8 cellular contexts compared by ENCODE assay signal in genomic region chr6:159762681-159763293, GRCh38. TPM values are rescaled to one million over a fixed set of nuclear protein-coding genes. Genes with fewer than 3 reads are reported as not detected.
A peak's percentile ranks its signal among the peaks of the same experiment; 100 is the strongest.
DNase-seq lines count a peak whose midpoint lies in the region; FAIRE-seq and TF ChIP-seq lines count a peak whose summit lies in the region.

No MANE protein-coding gene starts in this region.

- H3K4me1 ChIP-seq in Karpas-422 (ENCODE audit: low read length) (peaks cover 31% of the 10 kb centered on the region), adrenal gland (replicated peaks in 1 of 2) (peaks cover 6 to 24% of the 10 kb centered on the region in 2 donors), iPS-18a (ENCODE audit: control insufficient read depth, low read depth, low read length) (peaks cover 22% of the 10 kb centered on the region), small intestine (ENCODE audit: control insufficient read depth in 2 of 2, insufficient read depth in 1 of 2, low read depth in 1 of 2, low read length in 1 of 2) (peaks cover 0 to 5% of the 10 kb centered on the region in 2 donors)

- peak overlapping the region; percentile 95 for H3K4me2 ChIP-seq in Karpas-422 (ENCODE audit: low read depth, low read length, poor library complexity, severe bottlenecking)

- H3K9me3 ChIP-seq in Karpas-422 (ENCODE audit: low read length), result no peaks in the 10 kb centered on the region
- H3K9me3 ChIP-seq in adrenal gland (replicated peaks in 1 of 3), result no peaks in the 10 kb centered on the region
- H3K9me3 ChIP-seq in iPS-18a (ENCODE audit: control insufficient read depth, low read depth, low read length), result no peaks in the 10 kb centered on the region
- H3K9me3 ChIP-seq in small intestine (ENCODE audit: control insufficient read depth, low read depth), result no peaks in the 10 kb centered on the region

- H3K36me3 ChIP-seq in Karpas-422 (ENCODE audit: insufficient read depth, low read length) (peaks cover 49% of the 10 kb centered on the region), adrenal gland (replicated peaks in 1 of 2) (peaks cover 0 to 25% of the 10 kb centered on the region in 2 donors), iPS-18a (ENCODE audit: control insufficient read depth, low read depth, low read length) (peaks cover 48% of the 10 kb centered on the region), small intestine (ENCODE audit: control insufficient read depth in 2 of 2, insufficient read depth in 2 of 2, low read length in 2 of 2) (peaks cover 3 to 9% of the 10 kb centered on the region in 2 donors)

- FAIRE-seq in GM19239 (lab: Jason Lieb, UNC) (peak; percentile 11), small intestine (lab: Jason Lieb, UNC) (no peak)

- no peaks in the 10 kb centered on the region for H3K27me3 ChIP-seq in Karpas-422 (ENCODE audit: low read length)
- H3K27me3 ChIP-seq in adrenal gland, result no peaks in the 10 kb centered on the region
- no peaks in the 10 kb centered on the region for H3K27me3 ChIP-seq in iPS-18a (ENCODE audit: control insufficient read depth, insufficient read depth, low read length)
- no peaks in the 10 kb centered on the region for H3K27me3 ChIP-seq in small intestine (ENCODE audit: control insufficient read depth in 2 of 2, insufficient read depth in 2 of 2, low read length in 2 of 2)

- intact Hi-C loops in adrenal gland (cut with DNase I), result loop anchor here in 1 of 2 donors (10.0 kb wide), 1 partner anchor 68 kb away; the partner anchor contains the start of gene SOD2

- DNase-seq in AG09309 (ENCODE audit: low read depth) (no peak), GM19239 (ENCODE audit: insufficient read length, low spot score) (peak; percentile 6), Karpas-422 (no peak), adrenal gland (peak in 5 of 7 donors; percentile 35 to 65 (median 49)), small intestine (peak; percentile 37), NCI-H2081 (lab: John Stamatoyannopoulos, UW) (no peak), GM19238 (ENCODE audit: insufficient read length, low spot score) (no peak)

- peak overlapping the region; percentile 64 for H3K4me3 ChIP-seq in AG09309 (ENCODE audit: control insufficient read depth, low read depth, low read length)
- H3K4me3 ChIP-seq in Karpas-422 (ENCODE audit: low read length), result peak overlapping the region; percentile 87
- H3K4me3 ChIP-seq in adrenal gland, result peak overlapping the region in 3 of 4 donors; percentile 30 to 91 (median 87)
- peak overlapping the region; percentile 85 for H3K4me3 ChIP-seq in iPS-18a (ENCODE audit: low read length)
- peak overlapping the region; percentile 63 to 85 for H3K4me3 ChIP-seq in small intestine (ENCODE audit: low read depth in 1 of 2, low read length in 2 of 2)

- no peak for TF ChIP-seq POLR2A in adrenal gland (IDR thresholded peaks at IDR 0.05)

- no peaks in the 10 kb centered on the region for H4K20me1 ChIP-seq in Karpas-422 (ENCODE audit: insufficient read depth, low read depth, low read length)

- H3K9me2 ChIP-seq in Karpas-422 (replicated peaks; ENCODE audit: insufficient read depth, low read length), result no peaks in the 10 kb centered on the region

- peak overlapping the region; percentile 99 for H3K9ac ChIP-seq in Karpas-422 (ENCODE audit: low read length)
- H3K9ac ChIP-seq in iPS-18a (ENCODE audit: low read length), result peak overlapping the region; percentile 89

- H3K79me2 ChIP-seq in Karpas-422 (ENCODE audit: low read length), result peaks cover 29% of the 10 kb centered on the region

- no peak overlapping the region; the same call in 1 of the 2 replicates for H2AFZ ChIP-seq in Karpas-422 (ENCODE audit: low read length)

- TF ChIP-seq CTCF in AG09309 (IDR thresholded peaks at IDR 0.05; ENCODE audit: control insufficient read depth, insufficient read depth, low read depth, low read length, missing control alignments) (no peak), adrenal gland (IDR thresholded peaks at IDR 0.05) (no peak)

- H3K27ac ChIP-seq in Karpas-422 (ENCODE audit: low read length) (peak overlapping the region; percentile 96), adrenal gland (peak overlapping the region; percentile 99 to 100 (median 99)), iPS-18a (ENCODE audit: low read length) (peak overlapping the region; percentile 36), small intestine (ENCODE audit: low read depth in 1 of 2, low read length in 1 of 2) (peak overlapping the region; percentile 42 to 86)

- WGBS in adrenal gland, 4 donors, result 11 to 78% (median 28%) methylated on average over 2 to 16 of the region's 16 CpGs
- WGBS in small intestine, 3 donors, result 6 to 15% (median 9%) methylated on average over 16 of the region's 16 CpGs

RNA-seq across cellular contexts. Expression of gene ACAT2, which starts 0.9 kb away (rescaled TPM):
- 72.9 and 79.7 TPM in 2 replicates for total RNA-seq in Karpas-422 (2014; rRNA removed; shearing (Covaris generic); ENCODE audit: low replicate concordance)
- total RNA-seq in adrenal gland, result 100 to 1,000 TPM in 1 of 8 donors, 10 to 100 TPM in 6, 1 to 10 TPM in 1; 8.7 to 163 (median 15.0) TPM
- polyA plus RNA-seq in adrenal gland (100 to 1,000 TPM in 1 of 3 donors, 10 to 100 TPM in 2; 10.1 to 305 (median 17.4) TPM), small intestine (10 to 100 TPM; 12.2 to 55.0 (median 20.1) TPM)

RNA-seq across cellular contexts. Expression of gene TCP1, which starts 26.6 kb away (rescaled TPM):
- total RNA-seq in Karpas-422 (2014; rRNA removed; shearing (Covaris generic); ENCODE audit: low replicate concordance), result 223 and 247 TPM in 2 replicates
- 100 to 1,000 TPM in 5 of 8 donors, 10 to 100 TPM in 3; 81.9 to 178 (median 118) TPM for total RNA-seq in adrenal gland
- polyA plus RNA-seq in adrenal gland (100 to 1,000 TPM in 1 of 3 donors, 10 to 100 TPM in 2; 59.0 to 235 (median 88.8) TPM), small intestine (100 to 1,000 TPM in 1 of 3 donors, 10 to 100 TPM in 2; 67.8 to 109 (median 70.2) TPM)

RNA-seq across cellular contexts. Expression of gene MRPL18, which starts 27.5 kb away (rescaled TPM):
- 50.8 and 105 TPM in 2 replicates for total RNA-seq in Karpas-422 (2014; rRNA removed; shearing (Covaris generic); ENCODE audit: low replicate concordance)
- total RNA-seq in adrenal gland, result 100 to 1,000 TPM in 2 of 8 donors, 10 to 100 TPM in 6; 63.7 to 127 (median 77.1) TPM
- polyA plus RNA-seq in adrenal gland (100 to 1,000 TPM; 110 to 138 (median 132) TPM), small intestine (10 to 100 TPM; 74.8 to 83.3 (median 77.2) TPM)

RNA-seq across cellular contexts. Expression of gene WTAP, which starts 35.5 kb away (rescaled TPM):
- 86.1 and 87.6 TPM in 2 replicates for total RNA-seq in Karpas-422 (2014; rRNA removed; shearing (Covaris generic); ENCODE audit: low replicate concordance)
- 100 to 1,000 TPM in 3 of 8 donors, 10 to 100 TPM in 5; 78.9 to 145 (median 85.0) TPM for total RNA-seq in adrenal gland
- polyA plus RNA-seq in adrenal gland, result 100 to 1,000 TPM in 2 of 3 donors, 10 to 100 TPM in 1; 56.8 to 162 (median 116) TPM
- 10 to 100 TPM; 57.6 to 87.7 (median 65.7) TPM for polyA plus RNA-seq in small intestine

RNA-seq across cellular contexts. Expression of gene PNLDC1, which starts 37.3 kb away (rescaled TPM):
- 0.11 TPM in 1 of 2 replicates, not detected in the other for total RNA-seq in Karpas-422 (2014; rRNA removed; shearing (Covaris generic); ENCODE audit: low replicate concordance)
- 1 to 10 TPM in 1 of 8 donors, under 1 TPM in 1, not detected in 6; 0.14 to 2.9 TPM for total RNA-seq in adrenal gland
- polyA plus RNA-seq in adrenal gland (under 1 TPM in 2 of 3 donors, not detected in 1; 0.07 to 0.48 TPM), small intestine (under 1 TPM in 1 of 3 donors, not detected in 2; 0.04 TPM)

Comparison
In these comparisons a context has a peak if more than half of its experiments do, and no peak if none do; other contexts are left out.
1. DNase-seq: peak in GM19239 (single experiment), adrenal gland (5 of 7) and small intestine (single experiment); none in AG09309 (single experiment), Karpas-422 (single experiment), NCI-H2081 (0 of 2) and GM19238 (single experiment).
2. H3K27ac ChIP-seq: peak in every context shown above with its lines; median percentile 99 in adrenal gland; 96 in Karpas-422; 64 in small intestine; 36 in iPS-18a.
3. Peak in every context shown above with its lines, with median percentiles within 50 percentile points of each other: H3K4me3 ChIP-seq.